Comparison of ENCODE assay signal across 8 cellular contexts in genomic region chr4:1793496-1793840, GRCh38. TPM values are rescaled to one million over a fixed set of nuclear protein-coding genes. Genes with fewer than 3 reads are reported as not detected.
DNase-seq lines count a peak whose midpoint lies in the region; ATAC-seq and TF ChIP-seq lines count a peak whose summit lies in the region.

No MANE protein-coding gene starts in this region.

- intact Hi-C loops in testis (cut with DNase I; ENCODE audit: low total_unique reads), result no loop called here

- H3K4me1 ChIP-seq in right atrium auricular region, result peaks cover 0 to 23% of the 10 kb centered on the region in 2 donors
- peaks cover 9% of the 10 kb centered on the region for H3K4me1 ChIP-seq in testis

- H3K4me3 ChIP-seq in right atrium auricular region (peak overlapping the region; percentile 45 to 55), testis (peak overlapping the region in 1 of 2 donors; percentile 18)

- TF ChIP-seq POLR2A in testis (IDR thresholded peaks at IDR 0.05), result no peak

- TF ChIP-seq CTCF in right atrium auricular region (IDR thresholded peaks at IDR 0.05) (no peak), testis (IDR thresholded peaks at IDR 0.05) (no peak)

- H3K9me3 ChIP-seq in right atrium auricular region, result no peaks in the 10 kb centered on the region
- H3K9me3 ChIP-seq in testis, result no peaks in the 10 kb centered on the region

- peaks cover 0 to 24% of the 10 kb centered on the region in 2 donors for H3K27me3 ChIP-seq in right atrium auricular region
- H3K27me3 ChIP-seq in testis, result no peaks in the 10 kb centered on the region

- DNase-seq in ELR (ENCODE audit: low read depth) (peak; percentile 31), right atrium auricular region (ENCODE audit: low spot score) (no peak), amygdala (lab: John Stamatoyannopoulos, UW) (no peak), occipital lobe (lab: John Stamatoyannopoulos, UW) (no peak), testis (no peak)
- peak; percentile 46 to 60 for DNase-seq in activated T-cell treated with anti-CD3 and anti-CD28 coated beads, Interleukin-2, amount 50 U/mL, for 48 hours
- DNase-seq in stimulated activated CD4-positive, alpha-beta T cell treated with anti-CD3 and anti-CD28 coated beads, Interleukin-2, amount 100 ng/mL, for 48 hours, result peak; percentile 14 to 16

- ATAC-seq in HG03460 (IDR thresholded peaks at IDR 0.05; ENCODE audit: unreplicated experiment), result peak; percentile 9

- H3K36me3 ChIP-seq in right atrium auricular region (no peaks in the 10 kb centered on the region), testis (ENCODE audit: low read depth, missing control alignments) (no peaks in the 10 kb centered on the region)

- no peak overlapping the region for H3K27ac ChIP-seq in right atrium auricular region
- no peak overlapping the region for H3K27ac ChIP-seq in testis

- 1 to 2% methylated on average over 11 to 37 of the region's 44 CpGs for WGBS in testis, 2 donors

RNA-seq across cellular contexts. Expression of gene FGFR3, which starts 0.4 kb away (rescaled TPM):
- total RNA-seq in right atrium auricular region, result 10 to 100 TPM in 1 of 2 donors, 1 to 10 TPM in 1; 2.6 to 15.4 TPM
- 14.7 TPM for total RNA-seq in occipital lobe
- 10 to 100 TPM; 79.6 to 93.7 TPM for total RNA-seq in testis
- polyA plus RNA-seq in testis (ENCODE audit: insufficient read depth, low read depth, low replicate concordance), result 39.2 TPM

Comparison
In these comparisons a context has a peak if more than half of its experiments do, and no peak if none do; other contexts are left out.
1. DNase-seq: peak in ELR (single experiment), activated T-cell treated with anti-CD3 and anti-CD28 coated beads, Interleukin-2, amount 50 U/mL, for 48 hours (2 of 2) and stimulated activated CD4-positive, alpha-beta T cell treated with anti-CD3 and anti-CD28 coated beads, Interleukin-2, amount 100 ng/mL, for 48 hours (2 of 2); none in right atrium auricular region (single experiment), amygdala (0 of 56), occipital lobe (single experiment) and testis (single experiment).